1 cellular context compared by ENCODE assay signal in the genomic region with DNA sequence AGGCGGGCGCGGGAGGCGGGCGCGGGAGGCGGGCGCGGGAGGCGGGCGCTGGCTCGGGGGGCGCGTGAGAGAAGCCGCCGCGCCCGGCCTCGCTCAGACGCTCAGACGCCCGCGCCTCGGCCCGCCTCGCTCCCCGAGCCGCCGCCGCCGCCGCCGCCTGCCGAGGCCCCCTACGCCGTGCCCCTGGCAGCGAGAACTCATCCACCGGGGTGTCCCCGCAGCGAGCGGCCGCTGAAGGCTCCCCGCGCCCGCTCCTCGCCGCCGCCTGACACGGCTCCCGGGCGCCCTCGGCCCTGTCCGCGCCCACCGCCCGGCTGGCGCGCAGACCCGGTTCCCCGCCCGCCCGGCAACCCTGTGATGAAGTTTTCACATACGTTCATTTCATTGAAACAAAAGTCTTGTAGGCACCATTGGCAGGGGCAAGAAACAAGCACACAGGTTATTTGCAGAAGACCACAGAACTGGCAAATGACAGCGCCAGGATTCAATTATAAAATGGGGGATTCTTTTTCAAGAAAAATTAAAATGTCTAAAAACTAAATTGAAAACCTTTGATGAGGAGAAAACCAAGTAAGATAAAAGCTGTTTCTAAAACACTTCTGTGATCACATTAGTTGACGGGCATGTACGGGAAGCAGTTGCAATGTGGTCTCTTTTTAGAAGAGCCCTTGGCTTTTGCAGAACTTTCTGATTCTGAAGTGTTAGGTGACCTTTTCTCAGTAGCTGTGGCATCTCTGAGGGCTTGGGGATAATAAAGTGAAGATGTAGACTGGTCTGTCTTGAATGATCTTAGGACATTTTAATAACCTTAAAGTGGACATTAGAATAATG.
TF ChIP-seq lines count a peak whose summit lies in the region.

No MANE protein-coding gene starts in this region.

TF ChIP-seq in IMR-90, 13 proteins besides CTCF, POLR2A, EP300 and RAD21 (continued from another document):
- no peak for TF ChIP-seq NFE2L2 (IDR thresholded peaks at IDR 0.05; ENCODE audit: low read depth, low read length)
- TF ChIP-seq RCOR1 (IDR thresholded peaks at IDR 0.05; ENCODE audit: insufficient replicate concordance, low read length): no peak
- TF ChIP-seq MAZ (IDR thresholded peaks at IDR 0.05; ENCODE audit: borderline replicate concordance, low read depth, low read length): no peak
- TF ChIP-seq CHD1 (IDR thresholded peaks at IDR 0.05; ENCODE audit: low read depth, low read length): no peak
- TF ChIP-seq MXI1 (IDR thresholded peaks at IDR 0.05; ENCODE audit: borderline replicate concordance, low read depth, low read length): no peak
- TF ChIP-seq FOS (IDR thresholded peaks at IDR 0.05; ENCODE audit: low read depth, low read length): no peak
- no peak for TF ChIP-seq BHLHE40 (IDR thresholded peaks at IDR 0.05; ENCODE audit: low read depth, low read length)
- TF ChIP-seq RFX5 (IDR thresholded peaks at IDR 0.05; ENCODE audit: low read depth, low read length): no peak
- TF ChIP-seq, protein P1, sequence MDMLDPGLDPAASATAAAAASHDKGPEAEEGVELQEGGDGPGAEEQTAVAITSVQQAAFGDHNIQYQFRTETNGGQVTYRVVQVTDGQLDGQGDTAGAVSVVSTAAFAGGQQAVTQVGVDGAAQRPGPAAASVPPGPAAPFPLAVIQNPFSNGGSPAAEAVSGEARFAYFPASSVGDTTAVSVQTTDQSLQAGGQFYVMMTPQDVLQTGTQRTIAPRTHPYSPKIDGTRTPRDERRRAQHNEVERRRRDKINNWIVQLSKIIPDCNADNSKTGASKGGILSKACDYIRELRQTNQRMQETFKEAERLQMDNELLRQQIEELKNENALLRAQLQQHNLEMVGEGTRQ (IDR thresholded peaks at IDR 0.05; ENCODE audit: low read depth, low read length): no peak
- no peak for TF ChIP-seq CEBPB (IDR thresholded peaks at IDR 0.05; ENCODE audit: low read depth, low read length)
